8 cellular contexts compared by ENCODE assay signal in genomic region chr3:71305246-71306206, GRCh38.
DNase-seq lines count a peak whose midpoint lies in the region; ATAC-seq and TF ChIP-seq lines count a peak whose summit lies in the region.

No MANE protein-coding gene starts in this region.

- DNase-seq in UCSD-AML1 (lab: John Stamatoyannopoulos, UW; ENCODE audit: unreplicated experiment) (peak; percentile 37), endothelial cell (ENCODE audit: low spot score) (peak; percentile 37), mesothelial cell of epicardium (ENCODE audit: low spot score in 2 of 2, unreplicated experiment in 2 of 2) (no peak), stomach (peak; percentile 34), posterior vena cava (ENCODE audit: low spot score) (no peak)

- peak overlapping the region; percentile 94 for H3K4me3 Mint-ChIP-seq in endothelial cell (ENCODE audit: unreplicated experiment)
- peak overlapping the region; percentile 72 for H3K4me3 Mint-ChIP-seq in mesothelial cell of epicardium

- 11 to 19% (median 15%) methylated on average over 21 of the region's 21 CpGs for WGBS in stomach, 5 donors

- H3K27ac ChIP-seq in stomach = peak overlapping the region; percentile 48 to 81 (median 70)

- TF ChIP-seq POLR2A in stomach (IDR thresholded peaks at IDR 0.05) = no peak

- intact Hi-C loops in stomach (cut with DNase I; ENCODE audit: low total_unique reads) = no loop called here
- intact Hi-C loops in posterior vena cava (cut with DNase I) = loop anchor here in 1 of 2 donors (10.0 kb wide), 3 partner anchors 241 to 771 kb away; no protein-coding TSS in a partner anchor

- TF ChIP-seq CTCF in endothelial cell (IDR thresholded peaks at IDR 0.05; ENCODE audit: unreplicated experiment) = no peak
- TF ChIP-seq CTCF in mesothelial cell of epicardium (IDR thresholded peaks at IDR 0.05; ENCODE audit: unreplicated experiment) = no peak
- no peak for TF ChIP-seq CTCF in stomach (IDR thresholded peaks at IDR 0.05)

- H3K9me3 Mint-ChIP-seq in endothelial cell (ENCODE audit: unreplicated experiment) = no peaks in the 10 kb centered on the region
- no peaks in the 10 kb centered on the region for H3K9me3 Mint-ChIP-seq in mesothelial cell of epicardium

- H3K9me3 ChIP-seq in stomach = no peaks in the 10 kb centered on the region

- H3K36me3 Mint-ChIP-seq in endothelial cell (ENCODE audit: low read depth, unreplicated experiment) = no peaks in the 10 kb centered on the region
- H3K36me3 Mint-ChIP-seq in mesothelial cell of epicardium = no peaks in the 10 kb centered on the region

- H3K27ac Mint-ChIP-seq in endothelial cell (ENCODE audit: unreplicated experiment) (peak overlapping the region; percentile 85), mesothelial cell of epicardium (peak overlapping the region; percentile 95)

- H3K4me1 ChIP-seq in stomach = peaks cover 6 to 72% (median 36%) of the 10 kb centered on the region in 4 donors

- H3K27me3 ChIP-seq in stomach = no peaks in the 10 kb centered on the region

- peak; percentile 67 for ATAC-seq in HG02943 (IDR thresholded peaks at IDR 0.05; ENCODE audit: low read depth, unreplicated experiment)
- no peak for ATAC-seq in HG02970 (IDR thresholded peaks at IDR 0.05; ENCODE audit: low FRiP score, unreplicated experiment)
- ATAC-seq in HG03097 (IDR thresholded peaks at IDR 0.05; ENCODE audit: low FRiP score, unreplicated experiment) = no peak

- H3K4me1 Mint-ChIP-seq in endothelial cell (ENCODE audit: unreplicated experiment) (peaks cover 43% of the 10 kb centered on the region), mesothelial cell of epicardium (peaks cover 80% of the 10 kb centered on the region)

- H3K4me3 ChIP-seq in stomach = peak overlapping the region; percentile 36 to 41 (median 37)

- no peak for TF ChIP-seq EP300 in stomach (IDR thresholded peaks at IDR 0.05)

- H3K36me3 ChIP-seq in stomach = no peaks in the 10 kb centered on the region

- H3K27me3 Mint-ChIP-seq in endothelial cell (ENCODE audit: unreplicated experiment) (no peaks in the 10 kb centered on the region), mesothelial cell of epicardium (ENCODE audit: low read depth) (no peaks in the 10 kb centered on the region)

Comparison
In these comparisons a context has a peak if more than half of its experiments do, and no peak if none do; other contexts are left out.
1. DNase-seq: peak in UCSD-AML1 (single experiment), endothelial cell (single experiment) and stomach (single experiment); none in mesothelial cell of epicardium (0 of 2) and posterior vena cava (single experiment).